In genomic region chr2:217902281-217903141, GRCh38 we compare ENCODE assay signal across 8 cellular contexts.
DNase-seq lines count a peak whose midpoint lies in the region; FAIRE-seq and TF ChIP-seq lines count a peak whose summit lies in the region.

No MANE protein-coding gene starts in this region.

- peak overlapping the region; percentile 83 for H3K27ac Mint-ChIP-seq in HFFc6
- no peak overlapping the region for H3K27ac Mint-ChIP-seq in endothelial cell (ENCODE audit: unreplicated experiment)

- peaks cover 81 to 88% of the 10 kb centered on the region in 2 donors for H3K4me1 ChIP-seq in kidney (ENCODE audit: control insufficient read depth in 1 of 2, insufficient read depth in 1 of 2, low read depth in 1 of 2, low read length in 2 of 2)
- peaks cover 0 to 14% of the 10 kb centered on the region in 2 donors for H3K4me1 ChIP-seq in small intestine (ENCODE audit: control insufficient read depth in 2 of 2, insufficient read depth in 1 of 2, low read depth in 1 of 2, low read length in 1 of 2)

- peaks cover 61% of the 10 kb centered on the region for H3K4me1 Mint-ChIP-seq in HFFc6 (ENCODE audit: low read depth)
- peaks cover 19% of the 10 kb centered on the region for H3K4me1 Mint-ChIP-seq in endothelial cell (ENCODE audit: unreplicated experiment)

- peak overlapping the region; percentile 37 to 72 for H3K9ac ChIP-seq in kidney (ENCODE audit: low read length in 2 of 2)

- POLR2A ChIA-PET in GM10248 (lab: Yijun Ruan, JAX), result no interaction called here

- DNase-seq in HFFc6, result peak; percentile 77
- peak; percentile 96 for DNase-seq in kidney
- DNase-seq in small intestine, result peak; percentile 22
- no peak for DNase-seq in mesenteric fat pad (ENCODE audit: low spot score)
- DNase-seq in stimulated activated naive CD4-positive, alpha-beta T cell treated with Interleukin-2 at 50 U/mL for 16 hours (lab: John Stamatoyannopoulos, UW), result no peak
- no peak for DNase-seq in endothelial cell (ENCODE audit: low spot score)
- no peak for DNase-seq in GM10248 (ENCODE audit: extremely low spot score)

- peak overlapping the region; percentile 10 to 16 for H3K4me3 ChIP-seq in kidney (ENCODE audit: low read length in 2 of 2)
- no peak overlapping the region for H3K4me3 ChIP-seq in small intestine (ENCODE audit: low read depth in 1 of 2, low read length in 2 of 2)

- intact Hi-C loops in kidney (cut with DNase I), result no loop called here

- WGBS in adipose tissue, 3 donors, result 10 to 21% (median 13%) methylated on average over 18 to 20 of the region's 20 CpGs
- WGBS in small intestine, 3 donors, result 22 to 31% (median 23%) methylated on average over 19 to 20 of the region's 20 CpGs

- CTCF ChIA-PET in GM10248 (lab: Yijun Ruan, JAX), result interaction anchor here (1.0 to 1.3 kb wide), 3 partner anchors 16 to 117 kb away, joined by 3 to 4 read pairs (median 3); no protein-coding TSS in a partner anchor

- H3K9me3 Mint-ChIP-seq in HFFc6 (no peaks in the 10 kb centered on the region), endothelial cell (ENCODE audit: unreplicated experiment) (no peaks in the 10 kb centered on the region)

- FAIRE-seq in kidney (lab: Jason Lieb, UNC) (peak; percentile 3), small intestine (lab: Jason Lieb, UNC) (no peak)

- H3K27me3 ChIP-seq in small intestine (ENCODE audit: control insufficient read depth in 2 of 2, insufficient read depth in 2 of 2, low read length in 2 of 2), result no peaks in the 10 kb centered on the region

- H3K27ac ChIP-seq in adipose tissue (ENCODE audit: low read depth, low read length), result peak overlapping the region; percentile 60
- peak overlapping the region; percentile 92 to 97 for H3K27ac ChIP-seq in kidney (ENCODE audit: low read depth in 2 of 2, low read length in 2 of 2)
- peak overlapping the region; percentile 2 to 96 for H3K27ac ChIP-seq in small intestine (ENCODE audit: low read depth in 1 of 2, low read length in 1 of 2)

- H3K36me3 ChIP-seq in kidney (ENCODE audit: control insufficient read depth in 1 of 2, insufficient read depth in 2 of 2, low read length in 2 of 2) (peaks cover 26 to 57% of the 10 kb centered on the region in 2 donors), small intestine (ENCODE audit: control insufficient read depth in 2 of 2, insufficient read depth in 2 of 2, low read length in 2 of 2) (no peaks in the 10 kb centered on the region)

- peaks cover 24% of the 10 kb centered on the region for H3K36me3 Mint-ChIP-seq in HFFc6 (ENCODE audit: low read depth)
- no peaks in the 10 kb centered on the region for H3K36me3 Mint-ChIP-seq in endothelial cell (ENCODE audit: low read depth, unreplicated experiment)

- H3K27me3 Mint-ChIP-seq in HFFc6 (ENCODE audit: insufficient read depth) (peaks cover 7% of the 10 kb centered on the region), endothelial cell (ENCODE audit: unreplicated experiment) (peaks cover 12% of the 10 kb centered on the region)

- peak overlapping the region; percentile 54 for H3K4me3 Mint-ChIP-seq in HFFc6
- H3K4me3 Mint-ChIP-seq in endothelial cell (ENCODE audit: unreplicated experiment), result no peak overlapping the region

- H3K9me3 ChIP-seq in kidney (ENCODE audit: control insufficient read depth in 1 of 2, low read length in 2 of 2) (no peaks in the 10 kb centered on the region), small intestine (ENCODE audit: control insufficient read depth, low read depth) (no peaks in the 10 kb centered on the region)

- TF ChIP-seq CTCF in HFFc6 (IDR thresholded peaks at IDR 0.05) (no peak), kidney (IDR thresholded peaks at IDR 0.05; ENCODE audit: borderline replicate concordance, extremely low read depth, insufficient read depth) (no peak), endothelial cell (IDR thresholded peaks at IDR 0.05; ENCODE audit: unreplicated experiment) (no peak), GM10248 (IDR thresholded peaks at IDR 0.05; ENCODE audit: control extremely low read depth, extremely low read depth, low read depth, missing control alignments) (no peak)

Comparison
In these comparisons a context has a peak if more than half of its experiments do, and no peak if none do; other contexts are left out.
1. DNase-seq: peak in HFFc6 (single experiment), kidney (single experiment) and small intestine (single experiment); none in mesenteric fat pad (single experiment), stimulated activated naive CD4-positive, alpha-beta T cell treated with Interleukin-2 at 50 U/mL for 16 hours (single experiment), endothelial cell (single experiment) and GM10248 (single experiment).
2. H3K4me3 ChIP-seq: peak in kidney (2 of 2); none in small intestine (0 of 2).
3. Peak in every context shown above with its lines, with median percentiles within 50 percentile points of each other: H3K27ac ChIP-seq.